ENCODE assay signal across 21 cellular contexts in the genomic region with DNA sequence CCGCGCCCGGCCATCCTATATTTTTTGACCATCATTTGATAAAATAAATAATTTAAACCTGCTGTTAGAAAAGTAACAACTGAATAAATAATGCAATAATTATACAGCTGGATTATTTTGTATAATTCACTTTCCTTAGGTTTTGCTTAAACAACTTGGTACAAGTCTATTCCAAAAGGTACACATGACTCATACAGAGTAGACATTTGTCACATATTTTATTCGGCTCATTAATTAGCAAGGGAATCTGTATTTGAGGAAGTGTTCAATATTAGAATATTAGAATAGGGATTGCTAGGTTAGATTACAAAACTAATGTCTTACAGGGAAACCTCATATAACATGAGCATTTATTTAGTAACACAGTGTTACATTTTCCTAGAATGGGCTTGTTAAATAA. TPM values are rescaled to one million over a fixed set of nuclear protein-coding genes. Genes with fewer than 3 reads are reported as not detected.
DNase-seq lines count a peak whose midpoint lies in the region; ATAC-seq, FAIRE-seq and TF ChIP-seq lines count a peak whose summit lies in the region.
"Had no signal": no experiment of that assay in that cellular context is flagged by ENCODE, and none has a peak within 500 bp of the region (broad histone marks: within the 10 kb centered on the region; RNA-seq: fewer than 3 reads in every experiment).

No MANE protein-coding gene starts in this region.

- peaks cover 40% of the 10 kb centered on the region for H4K20me1 ChIP-seq in GM23338 (replicated peaks; ENCODE audit: insufficient read depth)

- H3K4me3 Mint-ChIP-seq in GM23338 = no peak overlapping the region
- no peak overlapping the region for H3K4me3 Mint-ChIP-seq in naive thymus-derived CD4-positive, alpha-beta T cell
- H3K4me3 Mint-ChIP-seq: CD8-positive, alpha-beta T cell had no signal

- H3K4me2 ChIP-seq in A549 = peak overlapping the region; percentile 41; the same call in 2 of the 3 replicates
- no peak overlapping the region for H3K4me2 ChIP-seq in GM23338
- H3K4me2 ChIP-seq: BLaER1 had no signal

- H3K27me3 Mint-ChIP-seq in GM23338 (ENCODE audit: insufficient read depth, low read depth, poor library complexity) = peaks cover 2% of the 10 kb centered on the region
- no peaks in the 10 kb centered on the region for H3K27me3 Mint-ChIP-seq in naive thymus-derived CD4-positive, alpha-beta T cell

- H3K4me1 Mint-ChIP-seq in GM23338 = peaks cover 4% of the 10 kb centered on the region
- H3K4me1 Mint-ChIP-seq in naive thymus-derived CD4-positive, alpha-beta T cell = peaks cover 5 to 16% (median 10%) of the 10 kb centered on the region in 7 donors

- TF ChIP-seq EP300 in A549 (IDR thresholded peaks at IDR 0.05) = no peak

- POLR2A ChIA-PET in A549 (lab: Yijun Ruan, JAX) = interaction anchor here (0.6 kb wide), 1 partner anchor 72 kb away, joined by 6 read pairs; no protein-coding TSS in a partner anchor
- POLR2A ChIA-PET in naive thymus-derived CD4-positive, alpha-beta T cell (lab: Charles Lee) = no interaction called here

- ATAC-seq in A549 (no peak), GM23338 (no peak)
- ATAC-seq in naive thymus-derived CD4-positive, alpha-beta T cell = no peak
- ATAC-seq: CD8-positive, alpha-beta T cell; SK-N-SH treated with all-trans-retinoic acid at 6 μM for 48 hours had no signal

- H3K27ac Mint-ChIP-seq in GM23338 = no peak overlapping the region
- H3K27ac Mint-ChIP-seq in naive thymus-derived CD4-positive, alpha-beta T cell = peak overlapping the region in 1 of 9 donors; percentile 69

- H3K9me3 ChIP-seq in A549 (no peaks in the 10 kb centered on the region), uterus (no peaks in the 10 kb centered on the region)
- no peaks in the 10 kb centered on the region for H3K9me3 ChIP-seq in naive thymus-derived CD4-positive, alpha-beta T cell (ENCODE audit: control insufficient read depth in 2 of 3, low read length in 3 of 3)
- H3K9me3 ChIP-seq: BLaER1, MG63, Peyer's patch had no signal

- H3K36me3 Mint-ChIP-seq in GM23338 (ENCODE audit: low read depth) = peaks cover 81% of the 10 kb centered on the region
- peaks cover 10 to 44% (median 19%) of the 10 kb centered on the region in 5 donors for H3K36me3 Mint-ChIP-seq in naive thymus-derived CD4-positive, alpha-beta T cell

- H3K9me3 Mint-ChIP-seq in GM23338 = no peaks in the 10 kb centered on the region
- no peaks in the 10 kb centered on the region for H3K9me3 Mint-ChIP-seq in naive thymus-derived CD4-positive, alpha-beta T cell
- H3K9me3 Mint-ChIP-seq: CD8-positive, alpha-beta T cell had no signal

- DNase-seq in A549 (ENCODE audit: low read depth in 1 of 2, low spot score in 1 of 2) = no peak
- no peak for DNase-seq in GM23338 (ENCODE audit: low spot score)
- peak; percentile 26 for DNase-seq in kidney tubule cell (ENCODE audit: low spot score)
- DNase-seq in NCI-H1092 treated with DMSO at 0.1 percent for 48 hours (lab: John Stamatoyannopoulos, UW) = no peak
- no peak for DNase-seq in uterus
- DNase-seq in naive thymus-derived CD4-positive, alpha-beta T cell = no peak
- DNase-seq: CD8-positive, alpha-beta T cell; DMS79; GOT3; MG63; NCI-H1105; NCI-H1694; NCI-H510A treated with DMSO at 0.1 percent for 48 hours; NCI-H82; Peyer's patch; SHP77 had no signal

- no peaks in the 10 kb centered on the region for H3K27me3 ChIP-seq in GM23338 (ENCODE audit: insufficient read depth)
- no peaks in the 10 kb centered on the region for H3K27me3 ChIP-seq in uterus
- no peaks in the 10 kb centered on the region for H3K27me3 ChIP-seq in naive thymus-derived CD4-positive, alpha-beta T cell (ENCODE audit: control insufficient read depth in 2 of 2, insufficient read depth in 2 of 2, low read length in 2 of 2)
- H3K27me3 ChIP-seq: BLaER1, MG63, Peyer's patch had no signal

- CTCF ChIA-PET in A549 (lab: Yijun Ruan, JAX) = interaction anchor here (0.8 to 2.7 kb wide), 5 partner anchors 9 to 230 kb away, joined by 3 to 6 read pairs (median 4); no protein-coding TSS in a partner anchor
- CTCF ChIA-PET in naive thymus-derived CD4-positive, alpha-beta T cell (lab: Charles Lee) = interaction anchor here (0.6 kb wide), 1 partner anchor 20 kb away, joined by 3 read pairs; no protein-coding TSS in a partner anchor

- no peak for TF ChIP-seq RAD21 in A549 (conservative IDR thresholded peaks at IDR 0.05 in 1 of 2, IDR thresholded peaks at IDR 0.05 in 1 of 2)

- H3K36me3 ChIP-seq in GM23338 (ENCODE audit: insufficient read depth) (peaks cover 80% of the 10 kb centered on the region), uterus (no peaks in the 10 kb centered on the region)
- H3K36me3 ChIP-seq in naive thymus-derived CD4-positive, alpha-beta T cell (ENCODE audit: control insufficient read depth in 2 of 3, insufficient read depth in 3 of 3, low read length in 3 of 3) = peaks cover 16 to 74% (median 24%) of the 10 kb centered on the region in 3 experiments

- H3K9me2 ChIP-seq in GM23338 (ENCODE audit: insufficient read depth) = no peaks in the 10 kb centered on the region

- intact Hi-C loops in uterus (cut with DNase I; ENCODE audit: low total_unique reads) = no loop called here
- intact Hi-C loops in naive thymus-derived CD4-positive, alpha-beta T cell (cut with micrococcal nuclease) = no loop called here

- 0 out of 2 replicates have a peak, but pooled peaks cover 3% of the 10 kb centered on the region for H3F3A ChIP-seq in GM23338 (replicated peaks; ENCODE audit: low read depth)

- WGBS in A549 (ENCODE audit: missing lambda C conversion rate) = 80% methylated on average over 4 of the region's 4 CpGs

- H3K4me1 ChIP-seq in A549 = peaks cover 38% of the 10 kb centered on the region
- H3K4me1 ChIP-seq in GM23338 (ENCODE audit: insufficient read depth) = no peaks in the 10 kb centered on the region
- no peaks in the 10 kb centered on the region for H3K4me1 ChIP-seq in uterus
- no peaks in the 10 kb centered on the region for H3K4me1 ChIP-seq in naive thymus-derived CD4-positive, alpha-beta T cell (ENCODE audit: control insufficient read depth in 2 of 2, insufficient read depth in 2 of 2, low read length in 2 of 2)
- H3K4me1 ChIP-seq: BLaER1, Peyer's patch had no signal

- peaks cover 70% of the 10 kb centered on the region for H3K79me2 ChIP-seq in GM23338 (replicated peaks; ENCODE audit: insufficient read depth)

- no peak for TF ChIP-seq POLR2A in A549 (IDR thresholded peaks at IDR 0.05; ENCODE audit: low read length)
- no peak for TF ChIP-seq POLR2A in uterus (IDR thresholded peaks at IDR 0.05)

- no peak overlapping the region for H2AFZ ChIP-seq in GM23338

- H3K27ac ChIP-seq in A549 (no peak overlapping the region), GM23338 (ENCODE audit: low read depth) (peak overlapping the region; percentile 78; the same call in 1 of the 2 replicates), angular gyrus (ENCODE audit: low read depth, low read length) (peak overlapping the region; percentile 74), uterus (no peak overlapping the region)
- H3K27ac ChIP-seq in naive thymus-derived CD4-positive, alpha-beta T cell (ENCODE audit: low read depth, low read length) = no peak overlapping the region
- H3K27ac ChIP-seq: BLaER1, Peyer's patch had no signal

- TF ChIP-seq CTCF in A549 (IDR thresholded peaks at IDR 0.05) = no peak
- no peak for TF ChIP-seq CTCF in GM23338 (conservative IDR thresholded peaks at IDR 0.05; ENCODE audit: low read depth in 2 of 2)
- TF ChIP-seq CTCF in uterus (IDR thresholded peaks at IDR 0.05) = no peak

- FAIRE-seq in A549 (lab: Jason Lieb, UNC) = no peak
- FAIRE-seq: D721Med, GM18507 had no signal

- H3K4me3 ChIP-seq in A549 (no peak overlapping the region), GM23338 (no peak overlapping the region), uterus (no peak overlapping the region)
- H3K4me3 ChIP-seq in naive thymus-derived CD4-positive, alpha-beta T cell (ENCODE audit: low read length) = no peak overlapping the region
- H3K4me3 ChIP-seq: BLaER1, MG63, Peyer's patch had no signal

TF ChIP-seq in A549, 52 proteins besides CTCF, POLR2A, EP300 and RAD21 (continues in another document):
- no peak for TF ChIP-seq CBX8 (IDR thresholded peaks at IDR 0.05)
- no peak for TF ChIP-seq RCOR1 (IDR thresholded peaks at IDR 0.05; ENCODE audit: low read depth, low read length)
- no peak for TF ChIP-seq ESRRA (IDR thresholded peaks at IDR 0.05; ENCODE audit: borderline replicate concordance, low read length)
- TF ChIP-seq EHF (CRISPR knock-in tag; IDR thresholded peaks at IDR 0.05) = no peak
- TF ChIP-seq HDAC2 (IDR thresholded peaks at IDR 0.05) = no peak
- TF ChIP-seq CHD2 (IDR thresholded peaks at IDR 0.05; ENCODE audit: low read length, partially characterized antibody) = no peak

TF ChIP-seq in GM23338, 12 proteins besides CTCF, POLR2A, EP300 and RAD21 (continues in another document):
- TF ChIP-seq, protein P1, sequence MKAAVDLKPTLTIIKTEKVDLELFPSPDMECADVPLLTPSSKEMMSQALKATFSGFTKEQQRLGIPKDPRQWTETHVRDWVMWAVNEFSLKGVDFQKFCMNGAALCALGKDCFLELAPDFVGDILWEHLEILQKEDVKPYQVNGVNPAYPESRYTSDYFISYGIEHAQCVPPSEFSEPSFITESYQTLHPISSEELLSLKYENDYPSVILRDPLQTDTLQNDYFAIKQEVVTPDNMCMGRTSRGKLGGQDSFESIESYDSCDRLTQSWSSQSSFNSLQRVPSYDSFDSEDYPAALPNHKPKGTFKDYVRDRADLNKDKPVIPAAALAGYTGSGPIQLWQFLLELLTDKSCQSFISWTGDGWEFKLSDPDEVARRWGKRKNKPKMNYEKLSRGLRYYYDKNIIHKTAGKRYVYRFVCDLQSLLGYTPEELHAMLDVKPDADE (IDR thresholded peaks at IDR 0.05) = no peak
- TF ChIP-seq POLR2AphosphoS5 (IDR thresholded peaks at IDR 0.05; ENCODE audit: low read depth) (no peak), JUNB (IDR thresholded peaks at IDR 0.05; ENCODE audit: unreplicated experiment) (no peak)

RNA-seq across cellular contexts. Expression of gene ATP2A2, which starts 48.7 kb away (rescaled TPM):
- polyA plus RNA-seq in A549 (2011; rRNA removed) = 415 and 431 TPM in 2 replicates
- polyA plus RNA-seq in A549 (2012; cell fraction: cytosol; rRNA removed) = 264 and 317 TPM in 2 replicates
- 658 and 717 TPM in 2 replicates for polyA plus RNA-seq in A549 (2012; cell fraction: nucleus; rRNA removed)
- polyA plus RNA-seq in A549 (2017; fragmentation: RNase III; extraction: RNeasy Plus Mini Kit Qiagen cat#74134 plus additional on column Dnase treatment) = 328 to 356 TPM (median 342 TPM) in 3 replicates
- 375 and 407 TPM in 2 replicates for polyA minus RNA-seq in A549 (2011; rRNA and poly(A)+ RNA removed)
- total RNA-seq in GM23338 (2014; rRNA removed; shearing (Covaris generic)) = 201 and 225 TPM in 2 replicates
- polyA plus RNA-seq in GM23338 (2016; fragmentation: Nextera tagmentation; extraction: Ambion mirVana) = 44.2 and 47.2 TPM in 2 replicates
- total RNA-seq in uterus = 100 to 1,000 TPM in 2 of 4 donors, 10 to 100 TPM in 2; 61.5 to 173 (median 97.9) TPM
- 100 to 1,000 TPM in 2 of 5 experiments, 10 to 100 TPM in 3; 81.4 to 160 (median 83.9) TPM for total RNA-seq in naive thymus-derived CD4-positive, alpha-beta T cell
- polyA plus RNA-seq in naive thymus-derived CD4-positive, alpha-beta T cell = 1 to 10 TPM; 2.1 to 2.5 TPM

Comparison
In these comparisons a context has a peak if more than half of its experiments do, and no peak if none do; other contexts are left out.
1. H3K27ac ChIP-seq: peak in GM23338 (single experiment) and angular gyrus (single experiment); none in A549 (0 of 2), uterus (0 of 2) and naive thymus-derived CD4-positive, alpha-beta T cell (single experiment).